ENCODE assay signal across 8 cellular contexts in the genomic region with DNA sequence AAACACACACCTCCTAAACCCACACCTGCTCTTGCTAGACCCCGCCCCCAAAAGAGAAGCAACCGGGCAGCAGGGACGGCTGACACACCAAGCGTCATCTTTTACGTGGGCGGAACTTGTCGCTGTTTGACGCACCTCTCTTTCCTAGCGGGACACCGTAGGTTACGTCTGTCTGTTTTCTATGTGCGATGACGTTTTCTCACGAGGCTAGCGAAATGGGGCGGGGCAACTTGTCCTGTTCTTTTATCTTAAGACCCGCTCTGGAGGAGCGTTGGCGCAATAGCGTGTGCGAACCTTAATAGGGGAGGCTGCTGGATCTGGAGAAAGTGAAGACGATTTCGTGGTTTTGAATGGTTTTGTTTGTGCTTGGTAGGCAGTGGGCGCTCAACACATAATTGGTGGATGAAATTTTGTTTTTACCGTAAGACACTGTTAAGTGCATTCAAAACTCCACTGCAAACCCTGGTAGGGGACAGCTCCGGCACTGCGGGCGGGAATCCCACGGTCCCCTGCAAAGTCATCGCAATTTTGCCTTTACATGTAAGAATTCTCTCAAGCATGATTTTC. TPM values are rescaled to one million over a fixed set of nuclear protein-coding genes. Genes with fewer than 3 reads are reported as not detected.
A peak's percentile ranks its signal among the peaks of the same experiment; 100 is the strongest.
DNase-seq lines count a peak whose midpoint lies in the region; ATAC-seq and TF ChIP-seq lines count a peak whose summit lies in the region.

No MANE protein-coding gene starts in this region.

- TF ChIP-seq RAD21 in neural cell (conservative IDR thresholded peaks at IDR 0.05) = peak; percentile 70

- TF ChIP-seq CTCF in Loucy (conservative IDR thresholded peaks at IDR 0.05; ENCODE audit: low read length) = no peak
- no peak for TF ChIP-seq CTCF in foreskin fibroblast (IDR thresholded peaks at IDR 0.05; ENCODE audit: low read depth, low read length)
- peak; percentile 36 for TF ChIP-seq CTCF in neural cell (IDR thresholded peaks at IDR 0.05; ENCODE audit: poor library complexity, severe bottlenecking)

- H3K4me3 Mint-ChIP-seq in stimulated activated naive CD8-positive, alpha-beta T cell treated with anti-CD3 and anti-CD28 coated beads, Interleukin-15, amount 100 ng/mL, for 72 hours = peak overlapping the region; percentile 89 to 95

- H3K9me3 ChIP-seq in Loucy (ENCODE audit: insufficient read depth, low read depth, low read length) (no peaks in the 10 kb centered on the region), neural cell (ENCODE audit: low read length) (no peaks in the 10 kb centered on the region)

- H3K36me3 ChIP-seq in H7 (replicated peaks; ENCODE audit: control insufficient read depth, insufficient read depth, low read length) (no peaks in the 10 kb centered on the region), Loucy (ENCODE audit: insufficient read depth, low read length) (no peaks in the 10 kb centered on the region), neural cell (ENCODE audit: insufficient read depth, low read length) (no peaks in the 10 kb centered on the region)

- peak; percentile 84 for ATAC-seq in stimulated activated naive CD8-positive, alpha-beta T cell treated with anti-CD3 and anti-CD28 coated beads, Interleukin-15, amount 100 ng/mL, for 72 hours

- H3F3A ChIP-seq in Loucy (ENCODE audit: low read depth) (no peaks in the 10 kb centered on the region), neural cell (ENCODE audit: insufficient read depth, low read length, poor library complexity, severe bottlenecking) (peaks cover 18% of the 10 kb centered on the region)

- H3K9ac ChIP-seq in Loucy (ENCODE audit: low read depth, low read length, poor library complexity, severe bottlenecking) (peak overlapping the region; percentile 79), neural cell (ENCODE audit: low read length) (peak overlapping the region; percentile 96)

- H3K4me3 ChIP-seq in H7 (ENCODE audit: insufficient read depth, low read depth, low read length) (peak overlapping the region; percentile 80), Loucy (ENCODE audit: low read length, poor library complexity, severe bottlenecking) (peak overlapping the region; percentile 83), foreskin fibroblast (ENCODE audit: low read depth in 1 of 2, low read length in 2 of 2) (peak overlapping the region; percentile 61 to 62), neural cell (ENCODE audit: low read length) (peak overlapping the region; percentile 89)

- H4K20me1 ChIP-seq in Loucy (ENCODE audit: insufficient read depth, low read length, poor library complexity, severe bottlenecking) (no peaks in the 10 kb centered on the region), neural cell (ENCODE audit: insufficient read depth) (no peaks in the 10 kb centered on the region)

- DNase-seq in ELF-1 (ENCODE audit: low read depth, low spot score) = peak; percentile 99
- DNase-seq in H7 = peak; percentile 77
- DNase-seq in SHP77 treated with DMSO at 0.1 percent for 48 hours (lab: John Stamatoyannopoulos, UW) = peak; percentile 98
- peak; percentile 94 for DNase-seq in activated gamma-delta T cell treated with anti-CD3 and anti-CD28 coated beads, Interleukin-2, amount 50 U/mL, for 16 hours (ENCODE audit: low read depth)
- peak; percentile 98 for DNase-seq in foreskin fibroblast
- DNase-seq in stimulated activated naive CD8-positive, alpha-beta T cell treated with anti-CD3 and anti-CD28 coated beads, Interleukin-15, amount 100 ng/mL, for 72 hours = peak; percentile 91 to 96

- peak overlapping the region; percentile 100 for H3K27ac Mint-ChIP-seq in stimulated activated naive CD8-positive, alpha-beta T cell treated with anti-CD3 and anti-CD28 coated beads, Interleukin-15, amount 100 ng/mL, for 72 hours

- H3K9me2 ChIP-seq in Loucy (replicated peaks; ENCODE audit: low read depth, low read length) = no peaks in the 10 kb centered on the region
- no peaks in the 10 kb centered on the region for H3K9me2 ChIP-seq in neural cell (ENCODE audit: insufficient read depth, low read length)

- peak; percentile 82 for TF ChIP-seq EP300 in neural cell (conservative IDR thresholded peaks at IDR 0.05; ENCODE audit: poor library complexity, severe bottlenecking)

- H3K79me2 ChIP-seq in Loucy (ENCODE audit: insufficient read depth, low read length) = peaks cover 4% of the 10 kb centered on the region
- peaks cover 23% of the 10 kb centered on the region for H3K79me2 ChIP-seq in neural cell (replicated peaks; ENCODE audit: insufficient read depth, low read length)

- peaks cover 26% of the 10 kb centered on the region for H3K4me1 Mint-ChIP-seq in stimulated activated naive CD8-positive, alpha-beta T cell treated with anti-CD3 and anti-CD28 coated beads, Interleukin-15, amount 100 ng/mL, for 72 hours

- H3K27ac ChIP-seq in neural cell (ENCODE audit: low read length) = peak overlapping the region; percentile 94

- H3K4me1 ChIP-seq in Loucy (ENCODE audit: insufficient read depth, low read length, poor library complexity, severe bottlenecking) = peaks cover 15% of the 10 kb centered on the region

- H2AFZ ChIP-seq in Loucy (ENCODE audit: low read length) (peak overlapping the region; percentile 96), neural cell (ENCODE audit: low read depth, low read length) (peak overlapping the region; percentile 47)

- H3K9me3 Mint-ChIP-seq in stimulated activated naive CD8-positive, alpha-beta T cell treated with anti-CD3 and anti-CD28 coated beads, Interleukin-15, amount 100 ng/mL, for 72 hours = peaks cover 10 to 13% of the 10 kb centered on the region in 2 donors

- H3K27me3 Mint-ChIP-seq in stimulated activated naive CD8-positive, alpha-beta T cell treated with anti-CD3 and anti-CD28 coated beads, Interleukin-15, amount 100 ng/mL, for 72 hours = no peaks in the 10 kb centered on the region

- no peaks in the 10 kb centered on the region for H3K27me3 ChIP-seq in H7 (ENCODE audit: control insufficient read depth, insufficient read depth, low read length)
- H3K27me3 ChIP-seq in Loucy (ENCODE audit: insufficient read depth, low read length, poor library complexity, severe bottlenecking) = no peaks in the 10 kb centered on the region
- no peaks in the 10 kb centered on the region for H3K27me3 ChIP-seq in neural cell (ENCODE audit: insufficient read depth, low read depth, low read length)

- H3K4me2 ChIP-seq in Loucy (ENCODE audit: low read depth, low read length, poor library complexity, severe bottlenecking) (peak overlapping the region; percentile 72), neural cell (ENCODE audit: low read length) (peak overlapping the region; percentile 76)

TF ChIP-seq in neural cell, 6 proteins besides CTCF, POLR2A, EP300 and RAD21:
- TF ChIP-seq EZH2 (IDR thresholded peaks at IDR 0.05; ENCODE audit: borderline replicate concordance, insufficient read depth, low read length, poor library complexity, severe bottlenecking) (no peak), REST (IDR thresholded peaks at IDR 0.05; ENCODE audit: borderline replicate concordance) (peak; percentile 96), POLR2AphosphoS5 (IDR thresholded peaks at IDR 0.05) (peak; percentile 96), TAF1 (IDR thresholded peaks at IDR 0.05; ENCODE audit: low read depth) (peak; percentile 84), SMC3 (conservative IDR thresholded peaks at IDR 0.05; ENCODE audit: poor library complexity) (peak; percentile 69), MXI1 (conservative IDR thresholded peaks at IDR 0.05; ENCODE audit: poor library complexity, severe bottlenecking) (no peak)

RNA-seq across cellular contexts. Expression of gene C9orf72, which starts 0.5 kb away (rescaled TPM):
- total RNA-seq in H7 (2014; rRNA removed; shearing (Covaris generic)) = 16.5 and 27.6 TPM in 2 replicates
- polyA plus RNA-seq in neural cell = 146 and 166 TPM in 2 replicates
- polyA minus RNA-seq in neural cell = 121 and 135 TPM in 2 replicates

RNA-seq across cellular contexts. Expression of gene MOB3B, which starts 44.2 kb away (rescaled TPM):
- total RNA-seq in H7 (2014; rRNA removed; shearing (Covaris generic)) = 6.9 and 7.9 TPM in 2 replicates
- 1.8 and 2.2 TPM in 2 replicates for polyA plus RNA-seq in neural cell
- polyA minus RNA-seq in neural cell = 2.9 and 3.9 TPM in 2 replicates

RNA-seq across cellular contexts. Expression of gene IFNK, which starts 49.7 kb away (rescaled TPM):
- total RNA-seq in H7 (2014; rRNA removed; shearing (Covaris generic)) = not detected in 2 replicates
- polyA plus RNA-seq in neural cell = not detected in 2 replicates
- polyA minus RNA-seq in neural cell = not detected in 2 replicates

Comparison
In these comparisons a context has a peak if more than half of its experiments do, and no peak if none do; other contexts are left out.
1. Peak in every context shown above with its lines: DNase-seq, ATAC-seq, H3K4me3 ChIP-seq and H3K27ac ChIP-seq.